Comparison of ENCODE assay signal across 36 cellular contexts in the genomic region with DNA sequence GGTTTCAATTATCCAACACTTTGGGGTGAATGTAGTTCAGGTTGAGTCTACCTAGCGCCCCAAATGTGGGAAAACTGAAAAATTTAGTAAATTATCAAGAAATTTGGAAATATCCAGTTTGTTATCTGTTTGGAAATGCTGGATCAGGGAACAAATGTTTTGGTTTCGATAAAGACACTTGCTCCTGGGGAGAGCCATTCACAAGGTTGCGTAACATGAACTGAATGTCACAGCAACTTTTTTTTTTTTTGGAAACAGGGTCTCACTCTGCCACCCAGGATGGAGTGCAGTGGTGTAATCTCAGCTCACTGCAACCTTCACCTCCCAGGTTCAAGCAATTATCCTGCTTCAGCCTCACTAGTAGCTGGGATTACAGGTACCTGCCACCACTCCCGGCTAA.
"Had no signal": no experiment of that assay in that cellular context is flagged by ENCODE, and none has a peak within 500 bp of the region (broad histone marks: within the 10 kb centered on the region; RNA-seq: fewer than 3 reads in every experiment).

No MANE protein-coding gene starts in this region.

- H3K27me3 ChIP-seq: MG63 had no signal

- H3K36me3 ChIP-seq: MG63 had no signal

- DNase-seq: Karpas-422, Kasumi-1, MG63, MM.1S, MV-4-11, NCI-H1048, NCI-H1092, NCI-H1092 treated with DMSO at 0.1 percent for 48 hours, NCI-H1105, NCI-H1105 treated with DMSO at 0.1 percent for 48 hours, NCI-H1417, NCI-H1417 treated with DMSO at 0.1 percent for 48 hours, NCI-H1436, NCI-H1436 treated with DMSO at 0.1 percent for 48 hours, NCI-H146, NCI-H1694, NCI-H1694 treated with DMSO at 0.1 percent for 48 hours, NCI-H187, NCI-H187 treated with DMSO at 0.1 percent for 48 hours, NCI-H1930, NCI-H2029, NCI-H2029 treated with DMSO at 0.1 percent for 48 hours, NCI-H2081, NCI-H2081 treated with DMSO at 0.1 percent for 48 hours, NCI-H2107, NCI-H2171, NCI-H2171 treated with DMSO at 0.1 percent for 48 hours, NCI-H2227 treated with DMSO at 0.1 percent for 48 hours, NCI-H226, NCI-H345, NCI-H446, NCI-H446 treated with DMSO at 0.1 percent for 48 hours, NCI-H510A, NCI-H510A treated with DMSO at 0.1 percent for 48 hours, NCI-H524, NCI-H524 treated with DMSO at 0.1 percent for 48 hours had no signal

- H3K9me3 ChIP-seq: MG63 had no signal

- H3K4me3 ChIP-seq: MG63 had no signal
